ENCODE assay signal across 19 cellular contexts in genomic region chr3:123138819-123139517, GRCh38.
DNase-seq lines count a peak whose midpoint lies in the region; ATAC-seq and TF ChIP-seq lines count a peak whose summit lies in the region.
"Had no signal": no experiment of that assay in that cellular context is flagged by ENCODE, and none has a peak within 500 bp of the region (broad histone marks: within the 10 kb centered on the region; RNA-seq: fewer than 3 reads in every experiment).

No MANE protein-coding gene starts in this region.

- H3K27me3 ChIP-seq in BE2C (no peaks in the 10 kb centered on the region), SK-N-SH (ENCODE audit: insufficient read depth) (no peaks in the 10 kb centered on the region), upper lobe of left lung (no peaks in the 10 kb centered on the region)
- H3K27me3 ChIP-seq: heart left ventricle had no signal

- POLR2A ChIA-PET in SK-N-SH (lab: Yijun Ruan, JAX) = interaction anchor here (0.9 kb wide), 1 partner anchor 63 kb away, joined by 3 read pairs; the partner anchor contains the start of gene SEC22A

- peaks cover 12% of the 10 kb centered on the region for H3K27me3 Mint-ChIP-seq in glutamatergic neuron (ENCODE audit: unreplicated experiment)
- H3K27me3 Mint-ChIP-seq: activated naive CD8-positive, alpha-beta T cell treated with anti-CD3 and anti-CD28 coated beads for 36 hours; IgD-negative memory B cell had no signal

- H3K27ac ChIP-seq in SK-N-SH (ENCODE audit: low read depth in 2 of 2, low read length in 1 of 2) (peak overlapping the region; percentile 46 to 94; a peak in 3 of 4 replicates), upper lobe of left lung (no peak overlapping the region)
- H3K27ac ChIP-seq: heart left ventricle, left ventricle myocardium inferior had no signal

- peak overlapping the region; percentile 30; the same call in 1 of the 2 replicates for H3K4me2 ChIP-seq in SK-N-SH

- TF ChIP-seq POLR2A in upper lobe of left lung (IDR thresholded peaks at IDR 0.05) = no peak

- ATAC-seq in GM18858 (IDR thresholded peaks at IDR 0.05; ENCODE audit: unreplicated experiment) = no peak
- ATAC-seq in upper lobe of left lung (ENCODE audit: low FRiP score in 2 of 2) = no peak
- ATAC-seq: activated CD4-positive, CD25-positive, alpha-beta regulatory T cell treated with anti-CD3 and anti-CD28 coated beads, Interleukin-2, amount 50 U/mL, for 24 hours; esophagus mucosa; heart left ventricle had no signal

- H3K4me1 Mint-ChIP-seq in glutamatergic neuron (ENCODE audit: low read depth, unreplicated experiment) = peaks cover 57% of the 10 kb centered on the region
- H3K4me1 Mint-ChIP-seq: activated naive CD8-positive, alpha-beta T cell treated with anti-CD3 and anti-CD28 coated beads for 36 hours; IgD-negative memory B cell had no signal

- TF ChIP-seq CTCF in BE2C (IDR thresholded peaks at IDR 0.05; ENCODE audit: low read depth, low read length) (no peak), SK-N-SH (IDR thresholded peaks at IDR 0.05) (no peak), glutamatergic neuron (IDR thresholded peaks at IDR 0.05; ENCODE audit: partially characterized antibody, unreplicated experiment) (no peak), upper lobe of left lung (IDR thresholded peaks at IDR 0.05) (no peak)

- H3K9me2 ChIP-seq in SK-N-SH = no peaks in the 10 kb centered on the region

- H2AFZ ChIP-seq in SK-N-SH (ENCODE audit: low read depth) = no peak overlapping the region

- no peaks in the 10 kb centered on the region for H4K20me1 ChIP-seq in SK-N-SH (ENCODE audit: insufficient read depth)

- no peak overlapping the region for H3K9ac ChIP-seq in SK-N-SH

- H3K4me1 ChIP-seq in BE2C = peaks cover 31% of the 10 kb centered on the region
- H3K4me1 ChIP-seq in SK-N-SH (ENCODE audit: control insufficient read depth in 1 of 2, insufficient read depth in 2 of 2, low read depth in 1 of 2, low read length in 1 of 2) = peaks cover 5 to 45% of the 10 kb centered on the region in 2 experiments
- H3K4me1 ChIP-seq in upper lobe of left lung = no peaks in the 10 kb centered on the region
- H3K4me1 ChIP-seq: heart left ventricle, left ventricle myocardium inferior had no signal

- DNase-seq in BE2C (peak; percentile 85), SK-N-SH (peak; percentile 78), glutamatergic neuron (no peak), stromal cell of bone marrow (ENCODE audit: low read depth) (peak; percentile 27), COLO829 (ENCODE audit: low spot score) (no peak), upper lobe of left lung (no peak), G401 (ENCODE audit: low spot score) (no peak)
- DNase-seq: activated naive CD8-positive, alpha-beta T cell treated with anti-CD3 and anti-CD28 coated beads for 36 hours; cerebellar nuclear complex; effector CD4-positive, alpha-beta T cell; left ventricle myocardium inferior; NCI-H1417 treated with DMSO at 0.1 percent for 48 hours; NCI-H524 treated with DMSO at 0.1 percent for 48 hours; RPMI8226 had no signal

- no peak overlapping the region for H3K4me3 Mint-ChIP-seq in glutamatergic neuron (ENCODE audit: unreplicated experiment)
- H3K4me3 Mint-ChIP-seq: activated naive CD8-positive, alpha-beta T cell treated with anti-CD3 and anti-CD28 coated beads for 36 hours; IgD-negative memory B cell had no signal

- CTCF ChIA-PET in SK-N-SH (lab: Yijun Ruan, JAX) = interaction anchor here (1.0 to 1.3 kb wide), 3 partner anchors 16 to 197 kb away, joined by 3 to 4 read pairs (median 3); no protein-coding TSS in a partner anchor

- H3K36me3 Mint-ChIP-seq in glutamatergic neuron (ENCODE audit: unreplicated experiment) = no peaks in the 10 kb centered on the region

- H3K9me3 ChIP-seq in BE2C = no peaks in the 10 kb centered on the region
- no peaks in the 10 kb centered on the region for H3K9me3 ChIP-seq in SK-N-SH
- H3K9me3 ChIP-seq in upper lobe of left lung = no peaks in the 10 kb centered on the region
- H3K9me3 ChIP-seq: heart left ventricle, left ventricle myocardium inferior had no signal

- in situ Hi-C loops in G401 (cut with HindIII; ENCODE audit: low sequenced_read_pairs) = no loop called here

- H3K27ac Mint-ChIP-seq in glutamatergic neuron (ENCODE audit: unreplicated experiment) = peak overlapping the region; percentile 5
- H3K27ac Mint-ChIP-seq: activated naive CD8-positive, alpha-beta T cell treated with anti-CD3 and anti-CD28 coated beads for 36 hours; IgD-negative memory B cell had no signal

- TF ChIP-seq EP300 in SK-N-SH (IDR thresholded peaks at IDR 0.05; ENCODE audit: borderline replicate concordance in 1 of 2, low read depth in 1 of 2, low read length in 1 of 2) (peak; percentile 37 to 83; a peak in 3 of 4 replicates), upper lobe of left lung (IDR thresholded peaks at IDR 0.05) (no peak)

- no peaks in the 10 kb centered on the region for H3K79me2 ChIP-seq in SK-N-SH (ENCODE audit: insufficient read depth)

- H3K4me3 ChIP-seq in BE2C (ENCODE audit: low read depth, low read length) (no peak overlapping the region), SK-N-SH (ENCODE audit: low read depth in 2 of 2, low read length in 1 of 2) (no peak overlapping the region), upper lobe of left lung (no peak overlapping the region)
- H3K4me3 ChIP-seq: heart left ventricle, left ventricle myocardium inferior had no signal

- WGBS in SK-N-SH (ENCODE audit: low lambda C conversion rate) = 32% methylated on average over 4 of the region's 8 CpGs
- 74 to 79% methylated on average over 8 of the region's 8 CpGs for WGBS in upper lobe of left lung, 2 donors

- TF ChIP-seq RAD21 in SK-N-SH (IDR thresholded peaks at IDR 0.05; ENCODE audit: low read length) = peak; percentile 7; the same call in 1 of the 2 replicates

- peaks cover 13% of the 10 kb centered on the region for H3K9me3 Mint-ChIP-seq in glutamatergic neuron (ENCODE audit: unreplicated experiment)
- H3K9me3 Mint-ChIP-seq: activated naive CD8-positive, alpha-beta T cell treated with anti-CD3 and anti-CD28 coated beads for 36 hours; IgD-negative memory B cell had no signal

- H3F3A ChIP-seq in SK-N-SH (replicated peaks; ENCODE audit: insufficient read depth) = peaks cover 4% of the 10 kb centered on the region

- H3K36me3 ChIP-seq in BE2C = peaks cover 33% of the 10 kb centered on the region
- H3K36me3 ChIP-seq in SK-N-SH (replicated peaks in 1 of 2; ENCODE audit: control insufficient read depth in 1 of 2, insufficient read depth in 2 of 2, low read length in 1 of 2) = peaks cover 10 to 15% of the 10 kb centered on the region in 2 experiments
- H3K36me3 ChIP-seq in upper lobe of left lung = peaks cover 0 to 51% (median 12%) of the 10 kb centered on the region in 4 donors

TF ChIP-seq in SK-N-SH, 30 proteins besides CTCF, POLR2A, EP300 and RAD21 (continues in another document):
- TF ChIP-seq EZH2phosphoT487 (IDR thresholded peaks at IDR 0.05; ENCODE audit: borderline replicate concordance, low read depth) = no peak
- TF ChIP-seq TCF12 (IDR thresholded peaks at IDR 0.05) = peak; percentile 96
- TF ChIP-seq RCOR1 (IDR thresholded peaks at IDR 0.05; ENCODE audit: low read length) = peak; percentile 100
- TF ChIP-seq SMC3 (IDR thresholded peaks at IDR 0.05; ENCODE audit: low read depth, low read length) = no peak
- peak; percentile 54; the same call in 1 of the 2 replicates for TF ChIP-seq NFIC (IDR thresholded peaks at IDR 0.05; ENCODE audit: borderline replicate concordance)
- TF ChIP-seq MEF2A (IDR thresholded peaks at IDR 0.05; ENCODE audit: borderline replicate concordance, low read depth) = no peak
- TF ChIP-seq FOXJ3 (CRISPR knock-in tag; IDR thresholded peaks at IDR 0.05) = peak; percentile 92
- TF ChIP-seq RXRA (IDR thresholded peaks at IDR 0.05; ENCODE audit: borderline replicate concordance, low read depth) = no peak
- no peak for TF ChIP-seq TAF1 (IDR thresholded peaks at IDR 0.05; ENCODE audit: borderline replicate concordance, low read depth, low read length)
- TF ChIP-seq MXI1 (IDR thresholded peaks at IDR 0.05; ENCODE audit: low read depth, low read length) = peak; percentile 79; the same call in 1 of the 2 replicates
- no peak for TF ChIP-seq YY1 (IDR thresholded peaks at IDR 0.05; ENCODE audit: low read depth)
- no peak for TF ChIP-seq FOXM1 (IDR thresholded peaks at IDR 0.05; ENCODE audit: low read depth)
- no peak for TF ChIP-seq ZBTB33 (IDR thresholded peaks at IDR 0.05; ENCODE audit: borderline replicate concordance, low read depth)
- 0 out of 2 replicates have a peak, but pooled peaks have one; percentile 62 for TF ChIP-seq TEAD4 (IDR thresholded peaks at IDR 0.05; ENCODE audit: borderline replicate concordance, insufficient read depth)
- TF ChIP-seq USF1 (IDR thresholded peaks at IDR 0.05; ENCODE audit: borderline replicate concordance, low read depth) = no peak
- TF ChIP-seq GABPA (IDR thresholded peaks at IDR 0.05; ENCODE audit: low read depth) = no peak
- peak; percentile 27; the same call in 1 of the 2 replicates for TF ChIP-seq SIN3A (IDR thresholded peaks at IDR 0.05; ENCODE audit: borderline replicate concordance, low read depth, low read length)
- TF ChIP-seq, protein P1, sequence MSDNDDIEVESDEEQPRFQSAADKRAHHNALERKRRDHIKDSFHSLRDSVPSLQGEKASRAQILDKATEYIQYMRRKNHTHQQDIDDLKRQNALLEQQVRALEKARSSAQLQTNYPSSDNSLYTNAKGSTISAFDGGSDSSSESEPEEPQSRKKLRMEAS (IDR thresholded peaks at IDR 0.05; ENCODE audit: low read depth) = no peak
- TF ChIP-seq RFX5 (IDR thresholded peaks at IDR 0.05; ENCODE audit: low read length) = no peak

Comparison
In these comparisons a context has a peak if more than half of its experiments do, and no peak if none do; other contexts are left out.
1. DNase-seq: peak in BE2C (single experiment), SK-N-SH (single experiment) and stromal cell of bone marrow (single experiment); none in glutamatergic neuron (single experiment), COLO829 (single experiment), upper lobe of left lung (0 of 2) and G401 (single experiment).
2. H3K27ac ChIP-seq: peak in SK-N-SH (2 of 2); none in upper lobe of left lung (0 of 4).